Comparison of ENCODE assay signal across 12 cellular contexts in the genomic region with DNA sequence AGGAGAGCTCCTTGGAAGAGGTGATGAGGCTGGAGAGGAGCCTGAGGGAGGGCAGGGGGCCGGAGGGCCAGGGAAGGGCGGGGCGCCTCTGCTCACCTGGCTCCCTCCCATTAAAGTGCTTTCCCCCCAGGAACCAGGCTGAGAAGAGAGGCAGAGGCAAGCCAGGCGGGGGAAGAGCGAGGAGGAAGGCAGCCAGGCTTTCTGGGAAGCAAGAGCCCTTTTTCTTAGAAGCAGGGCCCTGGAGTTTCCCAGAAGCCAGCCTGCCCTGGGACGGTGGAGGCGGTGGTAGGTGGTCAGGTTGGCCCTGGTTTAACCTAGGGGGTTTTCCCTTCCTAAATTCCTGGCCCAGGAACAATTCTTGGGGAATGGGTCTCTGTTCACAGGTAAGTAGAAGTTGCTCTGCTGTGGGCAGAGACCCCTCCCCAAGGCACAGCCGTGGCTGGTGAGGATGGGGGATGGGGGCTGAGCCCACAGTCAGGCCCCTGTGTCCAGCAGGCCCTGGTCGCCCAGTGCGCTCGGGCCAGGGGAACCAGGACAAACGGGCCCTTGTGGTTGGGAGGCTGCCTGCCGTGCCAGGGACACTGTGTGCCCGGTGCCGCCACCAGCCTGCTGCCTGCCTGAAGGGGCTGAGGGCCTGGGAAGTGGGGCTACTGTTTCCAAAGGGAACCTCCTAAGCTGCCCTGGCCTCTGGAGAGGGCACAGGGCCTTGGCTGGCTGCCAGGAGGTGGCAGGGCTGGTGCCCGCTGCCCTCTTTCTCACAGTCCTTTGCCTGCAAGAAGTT. TPM values are rescaled to one million over a fixed set of nuclear protein-coding genes. Genes with fewer than 3 reads are reported as not detected.
DNase-seq lines count a peak whose midpoint lies in the region; ATAC-seq lines count a peak whose summit lies in the region.
"Had no signal": no experiment of that assay in that cellular context is flagged by ENCODE, and none has a peak within 500 bp of the region (broad histone marks: within the 10 kb centered on the region; RNA-seq: fewer than 3 reads in every experiment).

No MANE protein-coding gene starts in this region.

- in situ Hi-C loops in KBM-7 (cut with MboI; ENCODE audit: low pct_unique_long_range_greater_than_20kb, low sequenced_read_pairs): no loop called here

- CTCF ChIA-PET in activated naive CD4-positive, alpha-beta T cell treated with anti-CD3 and anti-CD28 coated beads, Interleukin-2, amount 10 ng/mL, durations not matched to agents 7 days and 5 days (lab: Charles Lee): interaction anchor here (2.7 to 5.9 kb wide), 2 partner anchors 7 to 35 kb away, joined by 7 to 98 read pairs; no protein-coding TSS in a partner anchor

- 67% methylated on average over 16 of the region's 16 CpGs for WGBS in right cardiac atrium

- intact Hi-C loops in right cardiac atrium (cut with DNase I): no loop called here

- no peaks in the 10 kb centered on the region for H3K9me3 Mint-ChIP-seq in activated naive CD4-positive, alpha-beta T cell treated with anti-CD3 and anti-CD28 coated beads, Interleukin-2, amount 10 ng/mL, durations not matched to agents 7 days and 5 days
- H3K9me3 Mint-ChIP-seq in stimulated activated effector memory CD8-positive, alpha-beta T cell treated with anti-CD3 and anti-CD28 coated beads, Interleukin-12 subunit alpha, Interleukin-12 subunit beta, amount 100 ng/mL, for 72 hours: no peaks in the 10 kb centered on the region
- H3K9me3 Mint-ChIP-seq: activated B cell treated with CpG ODN at 0.5 μM for 24 hours had no signal

- peaks cover 92% of the 10 kb centered on the region for H3K4me1 Mint-ChIP-seq in activated naive CD4-positive, alpha-beta T cell treated with anti-CD3 and anti-CD28 coated beads, Interleukin-2, amount 10 ng/mL, durations not matched to agents 7 days and 5 days
- H3K4me1 Mint-ChIP-seq in stimulated activated effector memory CD8-positive, alpha-beta T cell treated with anti-CD3 and anti-CD28 coated beads, Interleukin-12 subunit alpha, Interleukin-12 subunit beta, amount 100 ng/mL, for 72 hours: peaks cover 78% of the 10 kb centered on the region

- H3K27me3 ChIP-seq in right cardiac atrium (ENCODE audit: control insufficient read depth, insufficient read depth): no peaks in the 10 kb centered on the region
- H3K27me3 ChIP-seq: uterus had no signal

- peaks cover 27% of the 10 kb centered on the region for H3K4me1 ChIP-seq in right cardiac atrium (ENCODE audit: control insufficient read depth, insufficient read depth, low read length)

- ATAC-seq in right cardiac atrium (peak in 1 of 2 donors; percentile 15), HG03108 (IDR thresholded peaks at IDR 0.05; ENCODE audit: unreplicated experiment) (no peak), HG03045 (IDR thresholded peaks at IDR 0.05; ENCODE audit: unreplicated experiment) (no peak), GM19463 (IDR thresholded peaks at IDR 0.05; ENCODE audit: unreplicated experiment) (no peak)
- ATAC-seq in stimulated activated effector memory CD8-positive, alpha-beta T cell treated with anti-CD3 and anti-CD28 coated beads, Interleukin-12 subunit alpha, Interleukin-12 subunit beta, amount 100 ng/mL, for 72 hours: no peak

- no peak overlapping the region for H3K4me3 ChIP-seq in right cardiac atrium (ENCODE audit: low read length)
- H3K4me3 ChIP-seq: coronary artery, uterus had no signal

- H3K27me3 Mint-ChIP-seq in activated naive CD4-positive, alpha-beta T cell treated with anti-CD3 and anti-CD28 coated beads, Interleukin-2, amount 10 ng/mL, durations not matched to agents 7 days and 5 days: no peaks in the 10 kb centered on the region
- H3K27me3 Mint-ChIP-seq: activated B cell treated with CpG ODN at 0.5 μM for 24 hours had no signal

- DNase-seq in KBM-7: peak; percentile 55
- peak; percentile 57 for DNase-seq in activated naive CD4-positive, alpha-beta T cell treated with anti-CD3 and anti-CD28 coated beads, Interleukin-2, amount 10 ng/mL, durations not matched to agents 7 days and 5 days
- DNase-seq in right cardiac atrium: peak; percentile 46 to 83 (median 83)
- DNase-seq in stimulated activated effector memory CD8-positive, alpha-beta T cell treated with anti-CD3 and anti-CD28 coated beads, Interleukin-12 subunit alpha, Interleukin-12 subunit beta, amount 100 ng/mL, for 72 hours (ENCODE audit: low spot score in 2 of 2): no peak
- no peak for DNase-seq in DMS53 treated with DMSO at 0.1 percent for 48 hours (lab: John Stamatoyannopoulos, UW; ENCODE audit: unreplicated experiment)
- DNase-seq: activated B cell treated with CpG ODN at 0.5 μM for 24 hours, NCI-H524 treated with DMSO at 0.1 percent for 48 hours, uterus had no signal

- H3K36me3 Mint-ChIP-seq in activated naive CD4-positive, alpha-beta T cell treated with anti-CD3 and anti-CD28 coated beads, Interleukin-2, amount 10 ng/mL, durations not matched to agents 7 days and 5 days: peaks cover 12% of the 10 kb centered on the region
- peaks cover 57% of the 10 kb centered on the region for H3K36me3 Mint-ChIP-seq in stimulated activated effector memory CD8-positive, alpha-beta T cell treated with anti-CD3 and anti-CD28 coated beads, Interleukin-12 subunit alpha, Interleukin-12 subunit beta, amount 100 ng/mL, for 72 hours

- H3K27ac ChIP-seq in right cardiac atrium (ENCODE audit: low read length): peak overlapping the region; percentile 31

- H3K27ac Mint-ChIP-seq in activated naive CD4-positive, alpha-beta T cell treated with anti-CD3 and anti-CD28 coated beads, Interleukin-2, amount 10 ng/mL, durations not matched to agents 7 days and 5 days: peak overlapping the region; percentile 100
- H3K27ac Mint-ChIP-seq in stimulated activated effector memory CD8-positive, alpha-beta T cell treated with anti-CD3 and anti-CD28 coated beads, Interleukin-12 subunit alpha, Interleukin-12 subunit beta, amount 100 ng/mL, for 72 hours: peak overlapping the region; percentile 100
- H3K27ac Mint-ChIP-seq: activated B cell treated with CpG ODN at 0.5 μM for 24 hours had no signal

- H3K4me3 Mint-ChIP-seq in activated naive CD4-positive, alpha-beta T cell treated with anti-CD3 and anti-CD28 coated beads, Interleukin-2, amount 10 ng/mL, durations not matched to agents 7 days and 5 days: peak overlapping the region; percentile 32
- H3K4me3 Mint-ChIP-seq in stimulated activated effector memory CD8-positive, alpha-beta T cell treated with anti-CD3 and anti-CD28 coated beads, Interleukin-12 subunit alpha, Interleukin-12 subunit beta, amount 100 ng/mL, for 72 hours: peak overlapping the region; percentile 94
- H3K4me3 Mint-ChIP-seq: activated B cell treated with CpG ODN at 0.5 μM for 24 hours had no signal

- no peaks in the 10 kb centered on the region for H3K9me3 ChIP-seq in right cardiac atrium (ENCODE audit: control insufficient read depth, low read length)
- H3K9me3 ChIP-seq: uterus had no signal

RNA-seq across cellular contexts. Expression of a gene that starts 16.6 kb away (rescaled TPM):
- 10 to 100 TPM; 18.5 to 36.3 (median 32.1) TPM for total RNA-seq in right cardiac atrium
- 33.8 TPM for polyA plus RNA-seq in right cardiac atrium

RNA-seq across cellular contexts. Expression of a gene that starts 26.1 kb away (rescaled TPM):
- 10 to 100 TPM in 3 of 4 donors, 1 to 10 TPM in 1; 9.6 to 12.8 (median 11.3) TPM for total RNA-seq in right cardiac atrium
- polyA plus RNA-seq in right cardiac atrium: 7.4 TPM

Comparison
In these comparisons a context has a peak if more than half of its experiments do, and no peak if none do; other contexts are left out.
1. DNase-seq: peak in KBM-7 (single experiment), activated naive CD4-positive, alpha-beta T cell treated with anti-CD3 and anti-CD28 coated beads, Interleukin-2, amount 10 ng/mL, durations not matched to agents 7 days and 5 days (single experiment) and right cardiac atrium (3 of 3); none in stimulated activated effector memory CD8-positive, alpha-beta T cell treated with anti-CD3 and anti-CD28 coated beads, Interleukin-12 subunit alpha, Interleukin-12 subunit beta, amount 100 ng/mL, for 72 hours (0 of 2) and DMS53 treated with DMSO at 0.1 percent for 48 hours (single experiment).